In genomic region chr17:62714016-62714777, GRCh38 we compare ENCODE assay signal across 19 cellular contexts.
DNase-seq lines count a peak whose midpoint lies in the region; ATAC-seq and TF ChIP-seq lines count a peak whose summit lies in the region.
"Had no signal": no experiment of that assay in that cellular context is flagged by ENCODE, and none has a peak within 500 bp of the region (broad histone marks: within the 10 kb centered on the region; RNA-seq: fewer than 3 reads in every experiment).

No MANE protein-coding gene starts in this region.

- peak overlapping the region; percentile 48 for H3K4me2 ChIP-seq in fibroblast of lung (ENCODE audit: extremely low read depth, insufficient read depth, low read length)
- H3K4me2 ChIP-seq: smooth muscle cell had no signal

- H3K4me1 ChIP-seq in fibroblast of lung (ENCODE audit: control insufficient read depth, extremely low read depth, insufficient read depth, low read length): peaks cover 8% of the 10 kb centered on the region
- H3K4me1 ChIP-seq: left ventricle myocardium inferior, suprapubic skin had no signal

- intact Hi-C loops in posterior vena cava (cut with DNase I): no loop called here

- no peak for TF ChIP-seq CTCF in fibroblast of lung (conservative IDR thresholded peaks at IDR 0.05 in 1 of 2, IDR thresholded peaks at IDR 0.05 in 1 of 2; ENCODE audit: low read depth in 1 of 2, low read length in 2 of 2)

- H3K9me3 ChIP-seq in fibroblast of lung (ENCODE audit: control insufficient read depth, insufficient read depth, low read depth, low read length): no peaks in the 10 kb centered on the region
- H3K9me3 ChIP-seq: left ventricle myocardium inferior, suprapubic skin had no signal

- no peaks in the 10 kb centered on the region for H4K20me1 ChIP-seq in fibroblast of lung (ENCODE audit: control insufficient read depth, extremely low read depth, insufficient read depth, low read length)

- DNase-seq in GM03348 (ENCODE audit: low spot score) (peak; percentile 40), NCI-H524 (lab: John Stamatoyannopoulos, UW) (peak; percentile 53 to 78), fibroblast of lung (ENCODE audit: low read depth in 2 of 2) (peak; percentile 47 to 77), posterior vena cava (ENCODE audit: low spot score) (peak; percentile 11), T-helper 2 cell (no peak)
- DNase-seq in stimulated activated CD8-positive, alpha-beta memory T cell treated with anti-CD3 and anti-CD28 coated beads, Interleukin-4, amount 100 ng/mL, for 48 hours: no peak
- DNase-seq: activated CD8-positive, alpha-beta T cell treated with anti-CD3 and anti-CD28 coated beads, Interleukin-2, amount 10 ng/mL, durations not matched to agents 7 days and 5 days; activated naive CD8-positive, alpha-beta T cell treated with anti-CD3 and anti-CD28 coated beads, Interleukin-2, amount 50 U/mL, for 24 hours; C1 segment of cervical spinal cord; effector memory CD8-positive, alpha-beta T cell; left ventricle myocardium inferior; NCI-H1694; RPMI8226; stimulated activated CD4-positive, alpha-beta T cell treated with anti-CD3 and anti-CD28 coated beads, Interleukin-4, amount 100 ng/mL, for 4 hours; T-cell had no signal

- H3K4me3 ChIP-seq in fibroblast of lung (replicated peaks in 1 of 4; ENCODE audit: control extremely low read depth in 1 of 4, insufficient read depth in 1 of 4, low read depth in 3 of 4, low read length in 4 of 4): no peak overlapping the region
- H3K4me3 ChIP-seq: left ventricle myocardium inferior, smooth muscle cell, suprapubic skin had no signal

- no peak overlapping the region for H3K9ac ChIP-seq in fibroblast of lung (ENCODE audit: insufficient read depth, low read length)

- no peaks in the 10 kb centered on the region for H3K27me3 ChIP-seq in fibroblast of lung (ENCODE audit: control insufficient read depth, insufficient read depth, low read length)
- H3K27me3 ChIP-seq: foreskin keratinocyte, suprapubic skin had no signal

- no peaks in the 10 kb centered on the region for H3K79me2 ChIP-seq in fibroblast of lung (ENCODE audit: control insufficient read depth, insufficient read depth, low read length)

- H3K36me3 ChIP-seq in fibroblast of lung (ENCODE audit: control insufficient read depth, insufficient read depth, low read length): no peaks in the 10 kb centered on the region
- H3K36me3 ChIP-seq: left ventricle myocardium inferior, suprapubic skin had no signal

- H3K27ac ChIP-seq in fibroblast of lung (ENCODE audit: insufficient read depth, low read length): peak overlapping the region; percentile 54
- H3K27ac ChIP-seq: foreskin keratinocyte, left ventricle myocardium inferior, suprapubic skin had no signal

- H2AFZ ChIP-seq in fibroblast of lung (ENCODE audit: low read length): no peak overlapping the region

- no peak for ATAC-seq in GM18861 (IDR thresholded peaks at IDR 0.05; ENCODE audit: unreplicated experiment)
- ATAC-seq: activated CD8-positive, alpha-beta T cell treated with anti-CD3 and anti-CD28 coated beads, Interleukin-2, amount 10 ng/mL, durations not matched to agents 7 days and 5 days; activated naive CD8-positive, alpha-beta T cell treated with anti-CD3 and anti-CD28 coated beads, Interleukin-2, amount 50 U/mL, for 24 hours; effector memory CD8-positive, alpha-beta T cell; foreskin keratinocyte; T-cell had no signal

Comparison
In these comparisons a context has a peak if more than half of its experiments do, and no peak if none do; other contexts are left out.
1. DNase-seq: peak in GM03348 (single experiment), NCI-H524 (2 of 2), fibroblast of lung (2 of 2) and posterior vena cava (single experiment); none in stimulated activated CD8-positive, alpha-beta memory T cell treated with anti-CD3 and anti-CD28 coated beads, Interleukin-4, amount 100 ng/mL, for 48 hours (single experiment) and T-helper 2 cell (0 of 5).